1 cellular context compared by ENCODE assay signal in genomic region chr18:21629089-21629832, GRCh38.
TF ChIP-seq lines count a peak whose summit lies in the region.

No MANE protein-coding gene starts in this region.

TF ChIP-seq in K562, 482 proteins besides CTCF, POLR2A, EP300 and RAD21 (continued from another document):
- TF ChIP-seq PRDM10 (IDR thresholded peaks at IDR 0.05; ENCODE audit: partially characterized antibody) (no peak), HLTF (IDR thresholded peaks at IDR 0.05) (no peak), CTBP1 (IDR thresholded peaks at IDR 0.05; ENCODE audit: borderline replicate concordance) (no peak), ZNF512 (tag; IDR thresholded peaks at IDR 0.05) (no peak), MCM7 (IDR thresholded peaks at IDR 0.05) (no peak), KDM1A (IDR thresholded peaks at IDR 0.05) (no peak), TCF15 (CRISPR knock-in tag; IDR thresholded peaks at IDR 0.05) (no peak)
